ENCODE assay signal across 9 cellular contexts in the genomic region with DNA sequence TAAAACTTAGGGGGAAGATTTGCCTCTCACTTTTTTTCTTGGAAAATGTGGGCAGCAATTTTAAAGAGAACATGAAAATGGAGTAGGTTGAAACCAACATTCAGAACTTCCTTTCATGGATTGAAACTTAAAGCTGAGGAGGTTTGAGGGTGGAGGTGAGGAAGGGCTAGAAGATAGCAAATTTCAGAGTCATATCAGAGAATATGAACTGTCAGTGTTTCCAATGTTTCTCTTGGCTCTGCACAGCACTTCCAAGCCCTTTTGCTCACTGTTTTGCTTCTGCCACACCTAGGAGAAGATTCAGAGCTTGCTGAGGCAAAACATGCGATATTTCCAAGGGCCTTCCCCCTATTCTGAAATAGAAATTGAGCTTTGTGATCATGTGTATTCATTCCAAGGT.
A peak's percentile ranks its signal among the peaks of the same experiment; 100 is the strongest.
DNase-seq lines count a peak whose midpoint lies in the region; ATAC-seq and TF ChIP-seq lines count a peak whose summit lies in the region.
"Had no signal": no experiment of that assay in that cellular context is flagged by ENCODE, and none has a peak within 500 bp of the region (broad histone marks: within the 10 kb centered on the region; RNA-seq: fewer than 3 reads in every experiment).

No MANE protein-coding gene starts in this region.

- H3K4me3 Mint-ChIP-seq in activated naive CD8-positive, alpha-beta T cell treated with anti-CD3 and anti-CD28 coated beads, Interleukin-2, amount 50 U/mL, for 24 hours: no peak overlapping the region
- H3K4me3 Mint-ChIP-seq: dendritic cell treated with granulocyte-macrophage colony-stimulating factor and Interleukin-4, amounts not matched to agents 40 ng/mL and 50 ng/mL, for 4 days had no signal

- no peaks in the 10 kb centered on the region for H3K9me3 Mint-ChIP-seq in activated naive CD8-positive, alpha-beta T cell treated with anti-CD3 and anti-CD28 coated beads, Interleukin-2, amount 50 U/mL, for 24 hours
- H3K9me3 Mint-ChIP-seq: dendritic cell treated with granulocyte-macrophage colony-stimulating factor and Interleukin-4, amounts not matched to agents 40 ng/mL and 50 ng/mL, for 4 days had no signal

- peak; percentile 65 for ATAC-seq in activated naive CD8-positive, alpha-beta T cell treated with anti-CD3 and anti-CD28 coated beads, Interleukin-2, amount 50 U/mL, for 24 hours
- ATAC-seq in left cardiac atrium (peak; percentile 13 to 64), sciatic nerve (peak; percentile 83), HG03045 (IDR thresholded peaks at IDR 0.05; ENCODE audit: unreplicated experiment) (no peak)

- DNase-seq in HFF-Myc (ENCODE audit: extremely low read depth, low read depth) (no peak), left cardiac atrium (no peak), sciatic nerve (ENCODE audit: low spot score) (no peak), SKM-1 treated with dmso at 0.1 percent for 144 hours (lab: John Stamatoyannopoulos, UW; ENCODE audit: unreplicated experiment) (no peak), GM20000 (ENCODE audit: low spot score) (no peak)
- DNase-seq in activated naive CD8-positive, alpha-beta T cell treated with anti-CD3 and anti-CD28 coated beads, Interleukin-2, amount 50 U/mL, for 24 hours: no peak
- DNase-seq in activated CD4-positive, alpha-beta T cell treated with anti-CD3 and anti-CD28 coated beads for 48 hours: no peak

- H3K27ac Mint-ChIP-seq in activated naive CD8-positive, alpha-beta T cell treated with anti-CD3 and anti-CD28 coated beads, Interleukin-2, amount 50 U/mL, for 24 hours: no peak overlapping the region
- H3K27ac Mint-ChIP-seq: dendritic cell treated with granulocyte-macrophage colony-stimulating factor and Interleukin-4, amounts not matched to agents 40 ng/mL and 50 ng/mL, for 4 days had no signal

- intact Hi-C loops in left cardiac atrium (cut with DNase I) (loop anchor here (2.0 to 10.0 kb wide), 3 partner anchors 17 to 225 kb away; no protein-coding TSS in a partner anchor), sciatic nerve (cut with DNase I) (no loop called here)

- H3K36me3 Mint-ChIP-seq in activated naive CD8-positive, alpha-beta T cell treated with anti-CD3 and anti-CD28 coated beads, Interleukin-2, amount 50 U/mL, for 24 hours (ENCODE audit: low read depth): no peaks in the 10 kb centered on the region

- peak overlapping the region; percentile 80 for H3K4me3 ChIP-seq in HFF-Myc (replicated peaks; ENCODE audit: low read depth, low read length)

- peaks cover 30% of the 10 kb centered on the region for H3K27me3 Mint-ChIP-seq in activated naive CD8-positive, alpha-beta T cell treated with anti-CD3 and anti-CD28 coated beads, Interleukin-2, amount 50 U/mL, for 24 hours

- TF ChIP-seq CTCF in HFF-Myc (IDR thresholded peaks at IDR 0.05; ENCODE audit: low read depth, low read length, missing control alignments): no peak
- no peak for TF ChIP-seq CTCF in GM20000 (IDR thresholded peaks at IDR 0.05; ENCODE audit: extremely low read depth, missing control alignments)

- H3K4me1 Mint-ChIP-seq in activated naive CD8-positive, alpha-beta T cell treated with anti-CD3 and anti-CD28 coated beads, Interleukin-2, amount 50 U/mL, for 24 hours: peaks cover 29% of the 10 kb centered on the region
